16 cellular contexts compared by ENCODE assay signal in the genomic region with DNA sequence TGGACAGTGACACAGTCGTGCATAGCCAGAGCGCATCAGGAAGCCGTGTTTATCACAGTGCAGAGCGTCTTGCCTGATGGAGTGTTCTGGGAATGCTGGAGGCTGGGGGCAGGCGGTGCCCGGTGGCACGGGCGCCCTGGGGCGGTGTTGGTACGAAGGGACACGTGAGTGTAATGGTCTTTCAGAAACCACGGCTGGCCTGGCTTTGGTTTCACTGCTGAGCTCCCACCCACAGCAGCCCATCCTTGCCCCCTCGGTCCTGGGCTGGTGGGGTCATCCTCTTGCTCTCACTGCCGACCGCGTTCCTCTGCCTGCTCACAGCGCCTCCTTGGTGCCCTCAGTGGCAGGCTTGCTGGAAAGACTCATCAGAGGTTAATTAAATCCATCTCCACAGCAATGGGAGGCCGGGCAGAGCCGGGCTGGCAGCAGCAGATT. TPM values are rescaled to one million over a fixed set of nuclear protein-coding genes. Genes with fewer than 3 reads are reported as not detected.
DNase-seq lines count a peak whose midpoint lies in the region; ATAC-seq lines count a peak whose summit lies in the region.
"Had no signal": no experiment of that assay in that cellular context is flagged by ENCODE, and none has a peak within 500 bp of the region (broad histone marks: within the 10 kb centered on the region; RNA-seq: fewer than 3 reads in every experiment).

No MANE protein-coding gene starts in this region.

- H3K27me3 Mint-ChIP-seq in activated T-cell treated with anti-CD3 and anti-CD28 coated beads, Interleukin-2, amount 50 U/mL, for 4 hours (ENCODE audit: low read depth) = no peaks in the 10 kb centered on the region
- H3K27me3 Mint-ChIP-seq in CD4-positive, alpha-beta memory T cell = no peaks in the 10 kb centered on the region

- POLR2A ChIA-PET in CD4-positive, alpha-beta memory T cell (lab: Charles Lee; ENCODE audit: partially characterized antibody) = no interaction called here

- intact Hi-C loops in CD4-positive, alpha-beta memory T cell (cut with micrococcal nuclease) = no loop called here

- H3K9me3 Mint-ChIP-seq in activated T-cell treated with anti-CD3 and anti-CD28 coated beads, Interleukin-2, amount 50 U/mL, for 4 hours = no peaks in the 10 kb centered on the region
- H3K9me3 Mint-ChIP-seq in CD4-positive, alpha-beta memory T cell = no peaks in the 10 kb centered on the region

- H3K36me3 ChIP-seq in CD4-positive, alpha-beta memory T cell (ENCODE audit: insufficient read depth, low read length) = no peaks in the 10 kb centered on the region

- no peaks in the 10 kb centered on the region for H3K4me1 ChIP-seq in CD4-positive, alpha-beta memory T cell (ENCODE audit: insufficient read depth, low read length)

- ATAC-seq in activated T-cell treated with anti-CD3 and anti-CD28 coated beads, Interleukin-2, amount 50 U/mL, for 4 hours = no peak

- H3K36me3 Mint-ChIP-seq in activated T-cell treated with anti-CD3 and anti-CD28 coated beads, Interleukin-2, amount 50 U/mL, for 4 hours (ENCODE audit: insufficient read depth) = no peaks in the 10 kb centered on the region
- peaks cover 0 to 5% of the 10 kb centered on the region in 2 donors for H3K36me3 Mint-ChIP-seq in CD4-positive, alpha-beta memory T cell

- H3K27ac Mint-ChIP-seq in CD4-positive, alpha-beta memory T cell = peak overlapping the region in 1 of 7 donors; percentile 60

- CTCF ChIA-PET in CD4-positive, alpha-beta memory T cell (lab: Charles Lee; ENCODE audit: partially characterized antibody) = no interaction called here

- peak overlapping the region; percentile 98 for H3K27ac ChIP-seq in caudate nucleus (ENCODE audit: low read depth, low read length)
- peak overlapping the region; percentile 100 for H3K27ac ChIP-seq in substantia nigra (ENCODE audit: low read depth, low read length, poor library complexity, severe bottlenecking)
- H3K27ac ChIP-seq in CD4-positive, alpha-beta memory T cell (ENCODE audit: low read depth, low read length) = no peak overlapping the region

- peak; percentile 44 for DNase-seq in SK-N-DZ (ENCODE audit: low spot score)
- DNase-seq in caudate nucleus (lab: John Stamatoyannopoulos, UW) = peak in 36 of 61 donors; percentile 39 to 82 (median 71)
- DNase-seq in hypothalamus (lab: John Stamatoyannopoulos, UW) = peak in 34 of 51 donors; percentile 17 to 89 (median 67)
- peak in 36 of 49 donors; percentile 43 to 87 (median 70) for DNase-seq in substantia nigra (lab: John Stamatoyannopoulos, UW)
- no peak for DNase-seq in cerebellar nuclear complex (lab: John Stamatoyannopoulos, UW)
- no peak for DNase-seq in activated T-cell treated with anti-CD3 and anti-CD28 coated beads, Interleukin-2, amount 50 U/mL, for 4 hours
- no peak for DNase-seq in CD4-positive, alpha-beta memory T cell
- DNase-seq: HCEC 1CT, MV-4-11, NCI-H146, NCI-H2081 treated with DMSO at 0.1 percent for 48 hours, NCI-H526 treated with DMSO at 0.1 percent for 48 hours had no signal

- H3K4me3 Mint-ChIP-seq in activated T-cell treated with anti-CD3 and anti-CD28 coated beads, Interleukin-2, amount 50 U/mL, for 4 hours = no peak overlapping the region
- H3K4me3 Mint-ChIP-seq in CD4-positive, alpha-beta memory T cell = no peak overlapping the region

- no peaks in the 10 kb centered on the region for H3K27me3 ChIP-seq in CD4-positive, alpha-beta memory T cell (ENCODE audit: insufficient read depth, low read length)

- no peaks in the 10 kb centered on the region for H3K9me3 ChIP-seq in CD4-positive, alpha-beta memory T cell (ENCODE audit: control insufficient read depth in 1 of 2, low read length in 2 of 2)

- no peaks in the 10 kb centered on the region for H3K4me1 Mint-ChIP-seq in activated T-cell treated with anti-CD3 and anti-CD28 coated beads, Interleukin-2, amount 50 U/mL, for 4 hours (ENCODE audit: low read depth)
- H3K4me1 Mint-ChIP-seq in CD4-positive, alpha-beta memory T cell = peaks cover 0 to 2% (median 0%) of the 10 kb centered on the region in 4 donors

- H3K4me3 ChIP-seq in CD4-positive, alpha-beta memory T cell (ENCODE audit: low read length in 2 of 2) = no peak overlapping the region

RNA-seq across cellular contexts. Expression of a gene that starts 50.6 kb away (rescaled TPM):
- polyA plus RNA-seq in SK-N-DZ (2014; cell fraction: cytosol; rRNA removed) = 0.80 and 2.1 TPM in 2 replicates
- 1.7 and 2.6 TPM in 2 replicates for polyA plus RNA-seq in SK-N-DZ (2014; cell fraction: nucleus; rRNA removed)
- total RNA-seq in activated T-cell treated with anti-CD3 and anti-CD28 coated beads, Interleukin-2, amount 50 U/mL, for 4 hours = not detected
- not detected for total RNA-seq in CD4-positive, alpha-beta memory T cell
- polyA plus RNA-seq in CD4-positive, alpha-beta memory T cell = under 1 TPM in 1 of 2 donors, not detected in 1; 0.65 TPM
- total RNA-seq: OCI-LY7, RPMI7951 had no signal
- polyA plus RNA-seq: AG04450, BJ had no signal

Comparison
In these comparisons a context has a peak if more than half of its experiments do, and no peak if none do; other contexts are left out.
1. DNase-seq: peak in SK-N-DZ (single experiment), caudate nucleus (36 of 61), hypothalamus (34 of 51) and substantia nigra (36 of 49); none in cerebellar nuclear complex (0 of 2), activated T-cell treated with anti-CD3 and anti-CD28 coated beads, Interleukin-2, amount 50 U/mL, for 4 hours (single experiment) and CD4-positive, alpha-beta memory T cell (0 of 5).